Comparison of ENCODE assay signal across 8 cellular contexts in genomic region chr16:67184453-67185002, GRCh38. TPM values are rescaled to one million over a fixed set of nuclear protein-coding genes. Genes with fewer than 3 reads are reported as not detected.
DNase-seq lines count a peak whose midpoint lies in the region; ATAC-seq and TF ChIP-seq lines count a peak whose summit lies in the region.

No MANE protein-coding gene starts in this region.

- peak overlapping the region; percentile 66 for H3K27ac ChIP-seq in RWPE2 (ENCODE audit: poor library complexity, severe bottlenecking)
- peak overlapping the region; percentile 98 for H3K27ac ChIP-seq in prostate gland

- H3K4me1 ChIP-seq in RWPE2 (ENCODE audit: insufficient read depth, poor library complexity, severe bottlenecking) (peaks cover 5% of the 10 kb centered on the region), prostate gland (replicated peaks) (peaks cover 14% of the 10 kb centered on the region)

- peak overlapping the region; percentile 89 for H3K4me3 ChIP-seq in RWPE2 (ENCODE audit: severe bottlenecking)
- peak overlapping the region; percentile 76 for H3K4me3 ChIP-seq in fibroblast of the aortic adventitia (ENCODE audit: low read depth, low read length)
- peak overlapping the region; percentile 70 to 82 for H3K4me3 ChIP-seq in prostate gland

- peak; percentile 2 for ATAC-seq in Right ventricle myocardium inferior
- ATAC-seq in RWPE2 (ENCODE audit: low read depth), result peak; percentile 14
- ATAC-seq in GM21360 (IDR thresholded peaks at IDR 0.05; ENCODE audit: unreplicated experiment), result no peak
- ATAC-seq in HG03457 (IDR thresholded peaks at IDR 0.05; ENCODE audit: unreplicated experiment), result no peak

- H3K9me3 ChIP-seq in RWPE2 (ENCODE audit: severe bottlenecking) (no peaks in the 10 kb centered on the region), prostate gland (no peaks in the 10 kb centered on the region)

- H3K27me3 ChIP-seq in RWPE2 (ENCODE audit: insufficient read depth, poor library complexity, severe bottlenecking) (no peaks in the 10 kb centered on the region), prostate gland (replicated peaks; ENCODE audit: insufficient read depth) (no peaks in the 10 kb centered on the region)

- TF ChIP-seq CTCF in RWPE2 (IDR thresholded peaks at IDR 0.05; ENCODE audit: poor library complexity, severe bottlenecking) (no peak), fibroblast of the aortic adventitia (IDR thresholded peaks at IDR 0.05; ENCODE audit: insufficient read depth, low read length) (no peak), prostate gland (IDR thresholded peaks at IDR 0.05) (no peak)

- intact Hi-C loops in Right ventricle myocardium inferior (cut with DNase I) (loop anchor here (1.0 to 2.0 kb wide), 2 partner anchors 24 to 207 kb away; no protein-coding TSS in a partner anchor), cardiac septum (cut with DNase I) (loop anchor here (2.0 kb wide), 1 partner anchor 24 kb away; no protein-coding TSS in a partner anchor), prostate gland (cut with DNase I) (loop anchor here (2.0 kb wide), 1 partner anchor 208 kb away; no protein-coding TSS in a partner anchor)

- no peak for TF ChIP-seq POLR2A in prostate gland (IDR thresholded peaks at IDR 0.05)

- DNase-seq in Right ventricle myocardium inferior (ENCODE audit: missing footprints) (no peak), cardiac septum (ENCODE audit: low spot score) (no peak), RWPE2 (ENCODE audit: low spot score) (no peak), fibroblast of the aortic adventitia (ENCODE audit: low read depth) (no peak), prostate gland (ENCODE audit: low spot score) (no peak), SHP77 treated with DMSO at 0.1 percent for 48 hours (lab: John Stamatoyannopoulos, UW) (no peak)

- 3% methylated on average over 46 of the region's 59 CpGs for WGBS in prostate gland

- no peaks in the 10 kb centered on the region for H3K36me3 ChIP-seq in RWPE2 (ENCODE audit: low read depth)
- no peaks in the 10 kb centered on the region for H3K36me3 ChIP-seq in prostate gland

RNA-seq across cellular contexts. Expression of gene MATCAP1, which starts 0.8 kb away (rescaled TPM):
- total RNA-seq in Right ventricle myocardium inferior (9.8 TPM), cardiac septum (22.2 TPM), fibroblast of the aortic adventitia (ENCODE audit: low replicate concordance) (8.6 and 9.9 TPM in 2 replicates), prostate gland (10 to 100 TPM; 13.9 to 28.9 TPM)

RNA-seq across cellular contexts. Expression of gene EXOC3L1, which starts 5.4 kb away (rescaled TPM):
- total RNA-seq in Right ventricle myocardium inferior (4.1 TPM), cardiac septum (2.8 TPM), fibroblast of the aortic adventitia (ENCODE audit: low replicate concordance) (0.98 TPM in 1 of 2 replicates, not detected in the other), prostate gland (1 to 10 TPM; 1.1 to 8.2 TPM)

RNA-seq across cellular contexts. Expression of gene E2F4, which starts 7.4 kb away (rescaled TPM):
- total RNA-seq in Right ventricle myocardium inferior (36.9 TPM), cardiac septum (34.4 TPM), fibroblast of the aortic adventitia (ENCODE audit: low replicate concordance) (31.9 and 47.5 TPM in 2 replicates), prostate gland (100 to 1,000 TPM in 1 of 2 donors, 10 to 100 TPM in 1; 91.6 to 105 TPM)

RNA-seq across cellular contexts. Expression of gene NOL3, which starts 14.2 kb away (rescaled TPM):
- total RNA-seq in Right ventricle myocardium inferior (109 TPM), cardiac septum (86.3 TPM), fibroblast of the aortic adventitia (ENCODE audit: low replicate concordance) (10.1 and 27.1 TPM in 2 replicates), prostate gland (100 to 1,000 TPM in 1 of 2 donors, 10 to 100 TPM in 1; 60.8 to 129 TPM)

RNA-seq across cellular contexts. Expression of gene ELMO3, which starts 14.4 kb away (rescaled TPM):
- total RNA-seq in Right ventricle myocardium inferior, result 0.89 TPM
- 0.92 TPM for total RNA-seq in cardiac septum
- 0.09 and 0.33 TPM in 2 replicates for total RNA-seq in fibroblast of the aortic adventitia (ENCODE audit: low replicate concordance)
- 10 to 100 TPM; 24.8 to 36.7 TPM for total RNA-seq in prostate gland

Comparison
In these comparisons a context has a peak if more than half of its experiments do, and no peak if none do; other contexts are left out.
1. ATAC-seq: peak in Right ventricle myocardium inferior (single experiment) and RWPE2 (single experiment); none in GM21360 (single experiment) and HG03457 (single experiment).
2. Peak in every context shown above with its lines, with median percentiles within 50 percentile points of each other: H3K4me3 ChIP-seq.